18 cellular contexts compared by ENCODE assay signal in genomic region chr5:173613433-173614144, GRCh38. TPM values are rescaled to one million over a fixed set of nuclear protein-coding genes. Genes with fewer than 3 reads are reported as not detected.
A peak's percentile ranks its signal among the peaks of the same experiment; 100 is the strongest.
DNase-seq lines count a peak whose midpoint lies in the region; ATAC-seq and TF ChIP-seq lines count a peak whose summit lies in the region.
"Had no signal": no experiment of that assay in that cellular context is flagged by ENCODE, and none has a peak within 500 bp of the region (broad histone marks: within the 10 kb centered on the region; RNA-seq: fewer than 3 reads in every experiment).

No MANE protein-coding gene starts in this region.

- H3K4me3 ChIP-seq in CD8-positive, alpha-beta T cell (ENCODE audit: low read depth, low read length) = no peak overlapping the region
- peak overlapping the region; percentile 90 for H3K4me3 ChIP-seq in neural cell (ENCODE audit: low read length)
- H3K4me3 ChIP-seq in stomach = no peak overlapping the region
- H3K4me3 ChIP-seq: mucosa of descending colon had no signal

- H3K27me3 ChIP-seq in CD8-positive, alpha-beta T cell (ENCODE audit: insufficient read depth, low read length) = no peaks in the 10 kb centered on the region
- H3K27me3 ChIP-seq in neural cell (ENCODE audit: insufficient read depth, low read depth, low read length) (no peaks in the 10 kb centered on the region), stomach (no peaks in the 10 kb centered on the region)
- H3K27me3 ChIP-seq: dorsolateral prefrontal cortex had no signal

- WGBS in stomach, 5 donors = 81 to 84% (median 82%) methylated on average over 7 of the region's 7 CpGs

- peaks cover 5% of the 10 kb centered on the region for H4K20me1 ChIP-seq in neural cell (ENCODE audit: insufficient read depth)

- peak overlapping the region; percentile 100 for H3K4me2 ChIP-seq in neural cell (ENCODE audit: low read length)

- peaks cover 34% of the 10 kb centered on the region for H3K4me1 ChIP-seq in CD8-positive, alpha-beta T cell (ENCODE audit: insufficient read depth, low read length)
- peaks cover 34 to 64% (median 45%) of the 10 kb centered on the region in 4 donors for H3K4me1 ChIP-seq in stomach

- intact Hi-C loops in CD8-positive, alpha-beta T cell (cut with DNase I, micrococcal nuclease) = no loop called here
- intact Hi-C loops in stomach (cut with DNase I; ENCODE audit: low total_unique reads) = no loop called here

- H3K27ac Mint-ChIP-seq in CD8-positive, alpha-beta T cell = no peak overlapping the region
- H3K27ac Mint-ChIP-seq in HFFc6 = no peak overlapping the region
- no peak overlapping the region for H3K27ac Mint-ChIP-seq in central memory CD8-positive, alpha-beta T cell (ENCODE audit: low read depth)

- H3K27me3 Mint-ChIP-seq in CD8-positive, alpha-beta T cell (ENCODE audit: low read depth) = no peaks in the 10 kb centered on the region
- no peaks in the 10 kb centered on the region for H3K27me3 Mint-ChIP-seq in HFFc6 (ENCODE audit: insufficient read depth)
- no peaks in the 10 kb centered on the region for H3K27me3 Mint-ChIP-seq in central memory CD8-positive, alpha-beta T cell

- H3K4me1 Mint-ChIP-seq in CD8-positive, alpha-beta T cell (ENCODE audit: low read depth) = peaks cover 53% of the 10 kb centered on the region
- H3K4me1 Mint-ChIP-seq in HFFc6 (ENCODE audit: low read depth) = peaks cover 50% of the 10 kb centered on the region
- H3K4me1 Mint-ChIP-seq in central memory CD8-positive, alpha-beta T cell = peaks cover 37% of the 10 kb centered on the region

- H3K79me2 ChIP-seq in neural cell (replicated peaks; ENCODE audit: insufficient read depth, low read length) = peaks cover 53% of the 10 kb centered on the region

- no peak overlapping the region for H3K27ac ChIP-seq in CD8-positive, alpha-beta T cell (ENCODE audit: low read depth, low read length)
- H3K27ac ChIP-seq in neural cell (ENCODE audit: low read length) = no peak overlapping the region
- H3K27ac ChIP-seq in stomach = no peak overlapping the region
- H3K27ac ChIP-seq: dorsolateral prefrontal cortex, HL-60 had no signal

- no peak for TF ChIP-seq CTCF in CD8-positive, alpha-beta T cell (IDR thresholded peaks at IDR 0.05)
- TF ChIP-seq CTCF in HFFc6 (IDR thresholded peaks at IDR 0.05) (no peak), neural cell (IDR thresholded peaks at IDR 0.05; ENCODE audit: poor library complexity, severe bottlenecking) (no peak), stomach (IDR thresholded peaks at IDR 0.05) (no peak)

- peaks cover 3% of the 10 kb centered on the region for H3F3A ChIP-seq in neural cell (ENCODE audit: insufficient read depth, low read length, poor library complexity, severe bottlenecking)

- H3K4me3 Mint-ChIP-seq in CD8-positive, alpha-beta T cell = peak overlapping the region; percentile 44
- H3K4me3 Mint-ChIP-seq in HFFc6 = peak overlapping the region; percentile 97
- H3K4me3 Mint-ChIP-seq in central memory CD8-positive, alpha-beta T cell = peak overlapping the region; percentile 86

- peaks cover 30% of the 10 kb centered on the region for H3K36me3 ChIP-seq in CD8-positive, alpha-beta T cell (ENCODE audit: insufficient read depth, low read length)
- H3K36me3 ChIP-seq in neural cell (ENCODE audit: insufficient read depth, low read length) (peaks cover 8% of the 10 kb centered on the region), stomach (peaks cover 19 to 51% (median 47%) of the 10 kb centered on the region in 4 donors)

- H3K9me3 ChIP-seq in CD8-positive, alpha-beta T cell (ENCODE audit: low read length) = no peaks in the 10 kb centered on the region
- H3K9me3 ChIP-seq in neural cell (ENCODE audit: low read length) (no peaks in the 10 kb centered on the region), stomach (no peaks in the 10 kb centered on the region)
- H3K9me3 ChIP-seq: mucosa of descending colon had no signal

- no peak for TF ChIP-seq POLR2A in stomach (IDR thresholded peaks at IDR 0.05)

- peaks cover 59% of the 10 kb centered on the region for H3K36me3 Mint-ChIP-seq in CD8-positive, alpha-beta T cell
- peaks cover 24% of the 10 kb centered on the region for H3K36me3 Mint-ChIP-seq in HFFc6 (ENCODE audit: low read depth)
- H3K36me3 Mint-ChIP-seq in central memory CD8-positive, alpha-beta T cell (ENCODE audit: insufficient read depth) = peaks cover 24% of the 10 kb centered on the region

- H3K9me3 Mint-ChIP-seq in CD8-positive, alpha-beta T cell = no peaks in the 10 kb centered on the region
- no peaks in the 10 kb centered on the region for H3K9me3 Mint-ChIP-seq in HFFc6
- H3K9me3 Mint-ChIP-seq in central memory CD8-positive, alpha-beta T cell = no peaks in the 10 kb centered on the region

- ATAC-seq in CD8-positive, alpha-beta T cell = no peak
- ATAC-seq in central memory CD8-positive, alpha-beta T cell (replicated peaks; ENCODE audit: extremely low read depth, poor library complexity, severe bottlenecking) = no peak
- ATAC-seq: activated CD4-positive, CD25-positive, alpha-beta regulatory T cell treated with anti-CD3 and anti-CD28 coated beads, Interleukin-2, amount 50 U/mL, for 24 hours; mucosa of descending colon had no signal

- no peak for DNase-seq in CD8-positive, alpha-beta T cell
- DNase-seq in HFFc6 (no peak), NCI-H2029 (lab: John Stamatoyannopoulos, UW) (no peak), NCI-H1092 (lab: John Stamatoyannopoulos, UW) (no peak), stomach (no peak)
- no peak for DNase-seq in central memory CD8-positive, alpha-beta T cell (ENCODE audit: low spot score in 2 of 2)
- DNase-seq: COR-L47; dorsolateral prefrontal cortex; H7; mucosa of descending colon; NCI-H2081; NK-92 treated with Interleukin-12 subunit alpha and Interleukin-12 subunit beta, amount 100 ng/mL, for 24 hours; retina; stimulated activated CD4-positive, alpha-beta T cell treated with anti-CD3 and anti-CD28 coated beads, Interleukin-4, amount 100 ng/mL, for 1 hour; stimulated activated naive CD4-positive, alpha-beta T cell had no signal

- no peak for TF ChIP-seq RAD21 in neural cell (conservative IDR thresholded peaks at IDR 0.05)

- TF ChIP-seq EP300 in neural cell (conservative IDR thresholded peaks at IDR 0.05; ENCODE audit: poor library complexity, severe bottlenecking) = no peak
- TF ChIP-seq EP300 in stomach (IDR thresholded peaks at IDR 0.05) = no peak

- POLR2A ChIA-PET in CD8-positive, alpha-beta T cell (lab: Charles Lee) = no interaction called here

- H3K9me2 ChIP-seq in neural cell (ENCODE audit: insufficient read depth, low read length) = no peaks in the 10 kb centered on the region

- CTCF ChIA-PET in CD8-positive, alpha-beta T cell (lab: Charles Lee) = no interaction called here

- H2AFZ ChIP-seq in neural cell (ENCODE audit: low read depth, low read length) = no peak overlapping the region

- H3K9ac ChIP-seq in neural cell (ENCODE audit: low read length) = no peak overlapping the region

TF ChIP-seq in neural cell, 6 proteins besides CTCF, POLR2A, EP300 and RAD21:
- TF ChIP-seq TAF1 (IDR thresholded peaks at IDR 0.05; ENCODE audit: low read depth) (no peak), POLR2AphosphoS5 (IDR thresholded peaks at IDR 0.05) (no peak), SMC3 (conservative IDR thresholded peaks at IDR 0.05; ENCODE audit: poor library complexity) (no peak), REST (IDR thresholded peaks at IDR 0.05; ENCODE audit: borderline replicate concordance) (no peak), MXI1 (conservative IDR thresholded peaks at IDR 0.05; ENCODE audit: poor library complexity, severe bottlenecking) (no peak), EZH2 (IDR thresholded peaks at IDR 0.05; ENCODE audit: borderline replicate concordance, insufficient read depth, low read length, poor library complexity, severe bottlenecking) (no peak)

RNA-seq across cellular contexts. Expression of gene BOD1, which starts 2.9 kb away (rescaled TPM):
- total RNA-seq in CD8-positive, alpha-beta T cell = 10 to 100 TPM; 16.5 to 16.7 TPM
- 10 to 100 TPM; 47.5 to 52.4 (median 50.9) TPM for total RNA-seq in HFFc6 (2021; fragmentation: NEBNext Ultra II Directional; extraction: Animal tissue kit (Norgen Biotek cat#: 25700))
- polyA plus RNA-seq in neural cell (178 and 206 TPM in 2 replicates), stomach (10 to 100 TPM; 31.0 to 46.4 (median 33.7) TPM)
- 103 TPM in 2 replicates for polyA minus RNA-seq in neural cell
- total RNA-seq in stomach = 10 to 100 TPM in 4 of 5 donors, 1 to 10 TPM in 1; 8.2 to 58.4 (median 19.4) TPM

Comparison
In these comparisons a context has a peak if more than half of its experiments do, and no peak if none do; other contexts are left out.
1. H3K4me3 Mint-ChIP-seq: peak in every context shown above with its lines; median percentile 97 in HFFc6; 86 in central memory CD8-positive, alpha-beta T cell; 44 in CD8-positive, alpha-beta T cell.